Comparison of ENCODE assay signal across 17 cellular contexts in genomic region chr3:102525624-102526023, GRCh38.
DNase-seq lines count a peak whose midpoint lies in the region; ATAC-seq and TF ChIP-seq lines count a peak whose summit lies in the region.
"Had no signal": no experiment of that assay in that cellular context is flagged by ENCODE, and none has a peak within 500 bp of the region (broad histone marks: within the 10 kb centered on the region; RNA-seq: fewer than 3 reads in every experiment).

No MANE protein-coding gene starts in this region.

- POLR2A ChIA-PET in MCF 10A (lab: Yijun Ruan, JAX): no interaction called here

- no peaks in the 10 kb centered on the region for H4K20me1 ChIP-seq in mammary epithelial cell (ENCODE audit: insufficient read depth, low read length)

- H3K36me3 Mint-ChIP-seq in MCF 10A (ENCODE audit: insufficient read depth, unreplicated experiment) (no peaks in the 10 kb centered on the region), CD14-positive monocyte (no peaks in the 10 kb centered on the region), T-helper 17 cell (ENCODE audit: low read depth) (peaks cover 2% of the 10 kb centered on the region)

- CTCF ChIA-PET in mammary epithelial cell (lab: Charles Lee; ENCODE audit: low non-redundant PET) (interaction anchor here (0.5 kb wide), 1 partner anchor 296 kb away, joined by 3 read pairs; no protein-coding TSS in a partner anchor), MCF 10A (lab: Yijun Ruan, JAX) (interaction anchor here (0.9 to 19.7 kb wide), 3 partner anchors 292 to 723 kb away, joined by 3 to 672 read pairs (median 4); no protein-coding TSS in a partner anchor)

- no peak for TF ChIP-seq CTCF in mammary epithelial cell (conservative IDR thresholded peaks at IDR 0.05 in 1 of 2, IDR thresholded peaks at IDR 0.05 in 1 of 2; ENCODE audit: extremely low read depth in 1 of 2, insufficient read depth in 1 of 2, low read depth in 1 of 2, low read length in 2 of 2)
- no peak for TF ChIP-seq CTCF in MCF 10A (IDR thresholded peaks at IDR 0.05; ENCODE audit: unreplicated experiment)
- TF ChIP-seq CTCF in WERI-Rb-1 (IDR thresholded peaks at IDR 0.05; ENCODE audit: low read depth, low read length): no peak
- TF ChIP-seq CTCF in CD14-positive monocyte (IDR thresholded peaks at IDR 0.05): no peak
- no peak for TF ChIP-seq CTCF in tibial artery (IDR thresholded peaks at IDR 0.05)

- H3K9me3 ChIP-seq in mammary epithelial cell (replicated peaks; ENCODE audit: insufficient read depth, low read length): no peaks in the 10 kb centered on the region
- no peaks in the 10 kb centered on the region for H3K9me3 ChIP-seq in WERI-Rb-1 (ENCODE audit: severe bottlenecking)
- no peaks in the 10 kb centered on the region for H3K9me3 ChIP-seq in T-helper 17 cell (ENCODE audit: control insufficient read depth, low read length, poor library complexity, severe bottlenecking)
- no peaks in the 10 kb centered on the region for H3K9me3 ChIP-seq in tibial artery
- H3K9me3 ChIP-seq: Caco-2, heart left ventricle had no signal

- H3K79me2 ChIP-seq in mammary epithelial cell (ENCODE audit: insufficient read depth, low read length): no peaks in the 10 kb centered on the region

- ATAC-seq in HG02610 (IDR thresholded peaks at IDR 0.05; ENCODE audit: unreplicated experiment) (peak; percentile 84), HG03378 (IDR thresholded peaks at IDR 0.05; ENCODE audit: unreplicated experiment) (peak; percentile 65), T-helper 17 cell (no peak)
- ATAC-seq: activated CD4-positive, CD25-positive, alpha-beta regulatory T cell treated with anti-CD3 and anti-CD28 coated beads, Interleukin-2, amount 50 U/mL, for 24 hours; GM23338; heart left ventricle had no signal

- H3K27ac Mint-ChIP-seq in MCF 10A (ENCODE audit: low read depth, unreplicated experiment): no peak overlapping the region
- H3K27ac Mint-ChIP-seq in CD14-positive monocyte: no peak overlapping the region
- no peak overlapping the region for H3K27ac Mint-ChIP-seq in T-helper 17 cell
- H3K27ac Mint-ChIP-seq: GM23338 had no signal

- no peak overlapping the region for H2AFZ ChIP-seq in mammary epithelial cell (ENCODE audit: low read depth, low read length)
- H2AFZ ChIP-seq: GM23338 had no signal

- H3K27me3 Mint-ChIP-seq in MCF 10A (ENCODE audit: insufficient read depth, unreplicated experiment): no peaks in the 10 kb centered on the region
- no peaks in the 10 kb centered on the region for H3K27me3 Mint-ChIP-seq in CD14-positive monocyte (ENCODE audit: low read depth in 3 of 3)
- H3K27me3 Mint-ChIP-seq in T-helper 17 cell: peaks cover 49% of the 10 kb centered on the region

- H3K4me1 Mint-ChIP-seq in MCF 10A (ENCODE audit: insufficient read depth, unreplicated experiment) (peaks cover 3% of the 10 kb centered on the region), CD14-positive monocyte (peaks cover 16% of the 10 kb centered on the region), T-helper 17 cell (no peaks in the 10 kb centered on the region)

- no peaks in the 10 kb centered on the region for H3K27me3 ChIP-seq in mammary epithelial cell (ENCODE audit: insufficient read depth, low read length)
- H3K27me3 ChIP-seq in WERI-Rb-1 (ENCODE audit: insufficient read depth, low read depth, severe bottlenecking): no peaks in the 10 kb centered on the region
- no peaks in the 10 kb centered on the region for H3K27me3 ChIP-seq in tibial artery
- H3K27me3 ChIP-seq: heart left ventricle had no signal

- H3K9me3 Mint-ChIP-seq in MCF 10A (ENCODE audit: unreplicated experiment) (no peaks in the 10 kb centered on the region), CD14-positive monocyte (peaks cover 0 to 7% (median 2%) of the 10 kb centered on the region in 7 donors)
- H3K9me3 Mint-ChIP-seq: GM23338 had no signal

- H3K4me1 ChIP-seq in mammary epithelial cell (ENCODE audit: insufficient read depth, low read length) (peaks cover 3% of the 10 kb centered on the region), tibial artery (no peaks in the 10 kb centered on the region)
- H3K4me1 ChIP-seq: Caco-2, heart left ventricle had no signal

- DNase-seq in mammary epithelial cell: peak; percentile 3
- no peak for DNase-seq in MCF 10A (ENCODE audit: unreplicated experiment)
- no peak for DNase-seq in WERI-Rb-1
- DNase-seq in CD14-positive monocyte (ENCODE audit: low spot score): no peak
- no peak for DNase-seq in T-helper 17 cell
- DNase-seq in tibial artery: no peak
- DNase-seq: Caco-2; heart left ventricle; NCI-H2171; posterior cingulate gyrus; stimulated activated CD8-positive, alpha-beta memory T cell treated with anti-CD3 and anti-CD28 coated beads, Interleukin-4, amount 100 ng/mL, for 48 hours; SW 1271; trophoblast cell had no signal

- H3K4me3 ChIP-seq in mammary epithelial cell (replicated peaks in 1 of 3; ENCODE audit: insufficient read depth in 1 of 3, low read depth in 2 of 3, low read length in 3 of 3) (no peak overlapping the region), WERI-Rb-1 (ENCODE audit: low read depth, low read length) (no peak overlapping the region), tibial artery (no peak overlapping the region)
- H3K4me3 ChIP-seq: GM23338, heart left ventricle had no signal

- intact Hi-C loops in mammary epithelial cell (cut with micrococcal nuclease): no loop called here
- intact Hi-C loops in MCF 10A (cut with micrococcal nuclease): no loop called here
- intact Hi-C loops in CD14-positive monocyte (cut with micrococcal nuclease): loop anchor here in 1 of 2 donors (10.0 kb wide), 1 partner anchor 291 kb away; no protein-coding TSS in a partner anchor
- intact Hi-C loops in tibial artery (cut with DNase I; ENCODE audit: low total_unique reads): no loop called here

- no peak overlapping the region for H3K27ac ChIP-seq in mammary epithelial cell (ENCODE audit: insufficient read depth, low read depth, low read length)
- H3K27ac ChIP-seq in WERI-Rb-1: no peak overlapping the region
- H3K27ac ChIP-seq in tibial artery: no peak overlapping the region
- H3K27ac ChIP-seq: heart left ventricle had no signal

- no peak overlapping the region for H3K9ac ChIP-seq in mammary epithelial cell (ENCODE audit: insufficient read depth, low read length)

- H3K36me3 ChIP-seq in mammary epithelial cell (ENCODE audit: insufficient read depth, low read length): no peaks in the 10 kb centered on the region
- no peaks in the 10 kb centered on the region for H3K36me3 ChIP-seq in WERI-Rb-1
- H3K36me3 ChIP-seq in tibial artery: no peaks in the 10 kb centered on the region
- H3K36me3 ChIP-seq: heart left ventricle had no signal

- in situ Hi-C loops in mammary epithelial cell (cut with MboI; ENCODE audit: low sequenced_read_pairs in 2 of 2): loop anchor here in 1 of 2 donors (25.0 kb wide), 1 partner anchor 713 kb away; no protein-coding TSS in a partner anchor

- dilution Hi-C loops in mammary epithelial cell (cut with HindIII; ENCODE audit: low sequenced_read_pairs): loop anchor here (25.0 kb wide), 1 partner anchor 713 kb away; no protein-coding TSS in a partner anchor

- BruUV-seq in mammary epithelial cell (replicated peaks; lab: Mats Ljungman, UMichigan) (no TSS peak), MCF 10A (replicated peaks; lab: Mats Ljungman, UMichigan) (no TSS peak)

- H3K4me2 ChIP-seq in mammary epithelial cell (ENCODE audit: insufficient read depth, low read depth, low read length): no peak overlapping the region
- H3K4me2 ChIP-seq: GM23338 had no signal

- H3K4me3 Mint-ChIP-seq in MCF 10A (ENCODE audit: unreplicated experiment) (no peak overlapping the region), CD14-positive monocyte (no peak overlapping the region), T-helper 17 cell (no peak overlapping the region)
- H3K4me3 Mint-ChIP-seq: GM23338 had no signal
